Comparison of ENCODE assay signal across 10 cellular contexts in genomic region chr11:47507016-47507631, GRCh38. TPM values are rescaled to one million over a fixed set of nuclear protein-coding genes. Genes with fewer than 3 reads are reported as not detected.
DNase-seq lines count a peak whose midpoint lies in the region; ATAC-seq and TF ChIP-seq lines count a peak whose summit lies in the region.
"Had no signal": no experiment of that assay in that cellular context is flagged by ENCODE, and none has a peak within 500 bp of the region (broad histone marks: within the 10 kb centered on the region; RNA-seq: fewer than 3 reads in every experiment).

No MANE protein-coding gene starts in this region.

- H3K4me3 Mint-ChIP-seq in T-cell, result peak overlapping the region in 1 of 3 donors; percentile 45

- no peak for DNase-seq in left ventricle myocardium inferior
- DNase-seq in right cardiac atrium, result no peak
- no peak for DNase-seq in T-cell
- DNase-seq in foreskin fibroblast, result peak; percentile 32 to 62
- DNase-seq in vagina (ENCODE audit: extremely low spot score in 2 of 2), result no peak
- DNase-seq in MG63, result no peak
- DNase-seq in amygdala (lab: John Stamatoyannopoulos, UW), result no peak
- no peak for DNase-seq in ACHN
- DNase-seq: activated naive CD4-positive, alpha-beta T cell treated with anti-CD3 and anti-CD28 coated beads, Interleukin-2, amount 50 U/mL, for 16 hours; NCI-H2081 had no signal

- no peak for TF ChIP-seq POLR2A in vagina (IDR thresholded peaks at IDR 0.05)

- H3K36me3 ChIP-seq in left ventricle myocardium inferior (no peaks in the 10 kb centered on the region), vagina (no peaks in the 10 kb centered on the region), MG63 (peaks cover 26% of the 10 kb centered on the region)

- CTCF ChIA-PET in T-cell (lab: Charles Lee), result interaction anchor here in 1 of 2 donors (0.6 to 1.3 kb wide), 2 partner anchors 48 to 55 kb away, joined by 3 to 5 read pairs; no protein-coding TSS in a partner anchor

- H3K27me3 ChIP-seq in left ventricle myocardium inferior (ENCODE audit: low read depth) (no peaks in the 10 kb centered on the region), right cardiac atrium (ENCODE audit: control insufficient read depth, insufficient read depth) (no peaks in the 10 kb centered on the region), vagina (no peaks in the 10 kb centered on the region), MG63 (no peaks in the 10 kb centered on the region)

- no peak for TF ChIP-seq CTCF in left ventricle myocardium inferior (IDR thresholded peaks at IDR 0.05; ENCODE audit: borderline replicate concordance)
- no peak for TF ChIP-seq CTCF in foreskin fibroblast (IDR thresholded peaks at IDR 0.05; ENCODE audit: low read depth, low read length)
- no peak for TF ChIP-seq CTCF in vagina (IDR thresholded peaks at IDR 0.05)

- H3K4me3 ChIP-seq in left ventricle myocardium inferior, result no peak overlapping the region
- no peak overlapping the region for H3K4me3 ChIP-seq in right cardiac atrium (ENCODE audit: low read length)
- H3K4me3 ChIP-seq in foreskin fibroblast (ENCODE audit: low read depth in 1 of 2, low read length in 2 of 2), result no peak overlapping the region
- H3K4me3 ChIP-seq in vagina, result peak overlapping the region in 1 of 2 donors; percentile 1
- H3K4me3 ChIP-seq in MG63, result no peak overlapping the region

- H3K27ac ChIP-seq in left ventricle myocardium inferior (replicated peaks) (peak overlapping the region; percentile 28), right cardiac atrium (ENCODE audit: low read length) (no peak overlapping the region), vagina (peak overlapping the region; percentile 17)

- POLR2A ChIA-PET in T-cell (lab: Charles Lee), result interaction anchor here in 1 of 2 donors (0.9 kb wide), 1 partner anchor 27 kb away, joined by 3 read pairs; no protein-coding TSS in a partner anchor

- H3K4me1 Mint-ChIP-seq in T-cell, result peaks cover 82 to 86% (median 84%) of the 10 kb centered on the region in 3 donors

- 60% methylated on average over 8 of the region's 8 CpGs for WGBS in right cardiac atrium

- ATAC-seq in right cardiac atrium (no peak), T-cell (replicated peaks in 1 of 4) (peak in 1 of 4 experiments; percentile 30)

- no peaks in the 10 kb centered on the region for H3K27me3 Mint-ChIP-seq in T-cell

- H3K9me3 ChIP-seq in left ventricle myocardium inferior (replicated peaks) (no peaks in the 10 kb centered on the region), right cardiac atrium (ENCODE audit: control insufficient read depth, low read length) (no peaks in the 10 kb centered on the region), vagina (no peaks in the 10 kb centered on the region), MG63 (no peaks in the 10 kb centered on the region)

- H3K36me3 Mint-ChIP-seq in T-cell, result peaks cover 6% of the 10 kb centered on the region

- in situ Hi-C loops in ACHN (cut with HindIII; ENCODE audit: low pct_ligation_motif_present, low pct_unique_long_range_greater_than_20kb, low sequenced_read_pairs), result no loop called here

- peaks cover 64% of the 10 kb centered on the region for H3K4me1 ChIP-seq in left ventricle myocardium inferior
- peaks cover 2% of the 10 kb centered on the region for H3K4me1 ChIP-seq in right cardiac atrium (ENCODE audit: control insufficient read depth, insufficient read depth, low read length)
- H3K4me1 ChIP-seq in vagina, result peaks cover 75% of the 10 kb centered on the region

- intact Hi-C loops in left ventricle myocardium inferior (cut with micrococcal nuclease) (no loop called here), right cardiac atrium (cut with DNase I) (no loop called here), vagina (cut with DNase I) (no loop called here)

- H3K9me3 Mint-ChIP-seq in T-cell, result no peaks in the 10 kb centered on the region

- H3K27ac Mint-ChIP-seq in T-cell, result peak overlapping the region; percentile 52 to 72

RNA-seq across cellular contexts. Expression of gene CELF1, which starts 45.8 kb away (rescaled TPM):
- total RNA-seq in left ventricle myocardium inferior, result 88.6 TPM
- total RNA-seq in right cardiac atrium, result 10 to 100 TPM; 54.8 to 79.8 (median 73.4) TPM
- polyA plus RNA-seq in right cardiac atrium, result 26.9 TPM
- total RNA-seq in T-cell, result 100 to 1,000 TPM; 109 to 124 (median 123) TPM
- total RNA-seq in vagina, result 100 TPM
- 69.3 and 86.9 TPM in 2 replicates for total RNA-seq in MG63 (2014; rRNA removed; shearing (Covaris generic); ENCODE audit: low replicate concordance)

RNA-seq across cellular contexts. Expression of gene RAPSN, which starts 58.2 kb away (rescaled TPM):
- total RNA-seq in left ventricle myocardium inferior (2.2 TPM), right cardiac atrium (under 1 TPM; 0.17 to 0.50 (median 0.39) TPM), T-cell (1 to 10 TPM; 1.1 to 3.4 (median 1.4) TPM), vagina (not detected)
- 0.23 TPM for polyA plus RNA-seq in right cardiac atrium
- 0.16 TPM in 1 of 2 replicates, not detected in the other for total RNA-seq in MG63 (2014; rRNA removed; shearing (Covaris generic); ENCODE audit: low replicate concordance)

RNA-seq across cellular contexts. Expression of gene PTPMT1, which starts 58.3 kb away (rescaled TPM):
- total RNA-seq in left ventricle myocardium inferior, result 23.6 TPM
- total RNA-seq in right cardiac atrium, result 10 to 100 TPM; 13.9 to 17.2 (median 15.3) TPM
- polyA plus RNA-seq in right cardiac atrium, result 22.5 TPM
- total RNA-seq in T-cell, result 10 to 100 TPM; 14.9 to 25.3 (median 25.0) TPM
- total RNA-seq in vagina, result 68.5 TPM
- total RNA-seq in MG63 (2014; rRNA removed; shearing (Covaris generic); ENCODE audit: low replicate concordance), result 24.4 and 86.0 TPM in 2 replicates

Comparison
In these comparisons a context has a peak if more than half of its experiments do, and no peak if none do; other contexts are left out.
1. DNase-seq: peak in foreskin fibroblast (2 of 2); none in left ventricle myocardium inferior (single experiment), right cardiac atrium (0 of 3), T-cell (0 of 34), vagina (0 of 2), MG63 (single experiment), amygdala (0 of 56) and ACHN (single experiment).